11 cellular contexts compared by ENCODE assay signal in the genomic region with DNA sequence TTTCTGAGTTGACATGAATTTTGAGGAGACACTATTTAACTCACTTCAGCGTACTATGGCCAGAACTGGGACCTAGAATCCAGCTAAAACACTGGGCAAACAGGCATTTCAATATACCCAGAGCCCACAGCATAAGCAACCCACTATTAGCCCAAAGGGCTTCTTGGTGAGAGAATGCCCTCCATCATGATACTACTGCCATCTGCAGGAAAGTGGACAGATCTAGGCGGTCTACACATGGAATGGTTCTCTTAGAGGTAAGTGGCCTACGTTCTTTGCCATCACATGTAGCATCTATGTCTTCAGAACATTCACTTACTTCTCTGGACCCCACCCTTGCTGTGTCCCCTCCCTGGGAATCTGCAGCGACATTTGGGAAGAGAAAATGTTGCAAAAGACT.
DNase-seq lines count a peak whose midpoint lies in the region; ATAC-seq and TF ChIP-seq lines count a peak whose summit lies in the region.
"Had no signal": no experiment of that assay in that cellular context is flagged by ENCODE, and none has a peak within 500 bp of the region (broad histone marks: within the 10 kb centered on the region; RNA-seq: fewer than 3 reads in every experiment).

No MANE protein-coding gene starts in this region.

- no peak overlapping the region for H3K4me3 Mint-ChIP-seq in natural killer cell treated with Interleukin-12 subunit alpha and Interleukin-12 subunit beta and Interleukin-15 and Interleukin-18, amount 100 ng/mL, for 72 hours

- no peak overlapping the region for H3K4ac ChIP-seq in mesendoderm (ENCODE audit: low read depth, low read length)

- H4K5ac ChIP-seq in mesendoderm (ENCODE audit: low read length): no peak overlapping the region

- no peaks in the 10 kb centered on the region for H4K20me1 ChIP-seq in Karpas-422 (ENCODE audit: insufficient read depth, low read depth, low read length)

- no peaks in the 10 kb centered on the region for H3K27me3 ChIP-seq in Karpas-422 (ENCODE audit: low read length)
- no peaks in the 10 kb centered on the region for H3K27me3 ChIP-seq in mesendoderm (ENCODE audit: insufficient read depth, low read length, poor library complexity)

- H3K4me1 ChIP-seq in Karpas-422 (ENCODE audit: low read length) (no peaks in the 10 kb centered on the region), mesendoderm (ENCODE audit: control insufficient read depth, low read depth, low read length) (no peaks in the 10 kb centered on the region), mucosa of descending colon (ENCODE audit: low read depth) (no peaks in the 10 kb centered on the region)

- no peak overlapping the region for H2BK15ac ChIP-seq in mesendoderm (replicated peaks; ENCODE audit: low read depth)

- DNase-seq in NCI-H1436 (lab: John Stamatoyannopoulos, UW): peak; percentile 3
- DNase-seq in NCI-H1436 treated with DMSO at 0.1 percent for 48 hours (lab: John Stamatoyannopoulos, UW): no peak
- peak; percentile 76 for DNase-seq in Karpas-422
- peak; percentile 38 for DNase-seq in dermis blood vessel endothelial cell
- peak; percentile 65 for DNase-seq in mesendoderm
- no peak for DNase-seq in natural killer cell treated with Interleukin-12 subunit alpha and Interleukin-12 subunit beta and Interleukin-15 and Interleukin-18, amount 100 ng/mL, for 72 hours (ENCODE audit: low spot score)
- no peak for DNase-seq in mucosa of descending colon
- DNase-seq: effector memory CD4-positive, alpha-beta T cell; NCI-H187; T1000 had no signal

- intact Hi-C loops in mucosa of descending colon (cut with DNase I, micrococcal nuclease): no loop called here

- H3K9me2 ChIP-seq in Karpas-422 (replicated peaks; ENCODE audit: insufficient read depth, low read length): no peaks in the 10 kb centered on the region

- WGBS in mesendoderm (ENCODE audit: extremely low coverage, insufficient coverage, low lambda C conversion rate): no CpG with 5 or more reads among the region's 4 CpGs

- no peak overlapping the region for H3K9ac ChIP-seq in Karpas-422 (ENCODE audit: low read length)
- H3K9ac ChIP-seq in mesendoderm (ENCODE audit: low read length): no peak overlapping the region

- H3K27me3 Mint-ChIP-seq in natural killer cell treated with Interleukin-12 subunit alpha and Interleukin-12 subunit beta and Interleukin-15 and Interleukin-18, amount 100 ng/mL, for 72 hours: no peaks in the 10 kb centered on the region

- no peak overlapping the region for H2BK5ac ChIP-seq in mesendoderm (ENCODE audit: low read length)

- no peak overlapping the region for H3K4me2 ChIP-seq in Karpas-422 (ENCODE audit: low read depth, low read length, poor library complexity, severe bottlenecking)
- H3K4me2 ChIP-seq in mesendoderm (ENCODE audit: low read length): no peak overlapping the region

- no peaks in the 10 kb centered on the region for H3K9me3 ChIP-seq in Karpas-422 (ENCODE audit: low read length)
- H3K9me3 ChIP-seq in mucosa of descending colon: no peaks in the 10 kb centered on the region

- no peaks in the 10 kb centered on the region for H3K36me3 ChIP-seq in Karpas-422 (ENCODE audit: insufficient read depth, low read length)
- no peaks in the 10 kb centered on the region for H3K36me3 ChIP-seq in mesendoderm (ENCODE audit: control insufficient read depth, insufficient read depth, low read length)
- no peaks in the 10 kb centered on the region for H3K36me3 ChIP-seq in mucosa of descending colon (ENCODE audit: low read depth)

- no peak overlapping the region for H2BK120ac ChIP-seq in mesendoderm (ENCODE audit: low read depth, low read length)

- TF ChIP-seq CTCF in mucosa of descending colon (IDR thresholded peaks at IDR 0.05): no peak

- no peak overlapping the region for H3K18ac ChIP-seq in mesendoderm (ENCODE audit: low read length)

- no peak overlapping the region for H3K56ac ChIP-seq in mesendoderm (ENCODE audit: low read length)

- no peak overlapping the region for H3K27ac Mint-ChIP-seq in natural killer cell treated with Interleukin-12 subunit alpha and Interleukin-12 subunit beta and Interleukin-15 and Interleukin-18, amount 100 ng/mL, for 72 hours

- no peaks in the 10 kb centered on the region for H3K79me1 ChIP-seq in mesendoderm (ENCODE audit: low read length)

- H3K4me3 ChIP-seq in Karpas-422 (ENCODE audit: low read length) (no peak overlapping the region), mesendoderm (ENCODE audit: low read length) (no peak overlapping the region), mucosa of descending colon (no peak overlapping the region)

- no peak for ATAC-seq in natural killer cell treated with Interleukin-12 subunit alpha and Interleukin-12 subunit beta and Interleukin-15 and Interleukin-18, amount 100 ng/mL, for 72 hours
- ATAC-seq in mucosa of descending colon (no peak), esophagus mucosa (no peak)

- H3K79me2 ChIP-seq in Karpas-422 (ENCODE audit: low read length) (no peaks in the 10 kb centered on the region), mesendoderm (ENCODE audit: control insufficient read depth, insufficient read depth, low read length) (no peaks in the 10 kb centered on the region)

- no peak overlapping the region for H4K8ac ChIP-seq in mesendoderm (ENCODE audit: low read depth, low read length)

- peaks cover 4% of the 10 kb centered on the region for H3K36me3 Mint-ChIP-seq in natural killer cell treated with Interleukin-12 subunit alpha and Interleukin-12 subunit beta and Interleukin-15 and Interleukin-18, amount 100 ng/mL, for 72 hours

- no peak overlapping the region for H2AFZ ChIP-seq in Karpas-422 (ENCODE audit: low read length)

- H2AK5ac ChIP-seq in mesendoderm (ENCODE audit: low read length): no peak overlapping the region

- peaks cover 7% of the 10 kb centered on the region for H3K9me3 Mint-ChIP-seq in natural killer cell treated with Interleukin-12 subunit alpha and Interleukin-12 subunit beta and Interleukin-15 and Interleukin-18, amount 100 ng/mL, for 72 hours

- H3K4me1 Mint-ChIP-seq in natural killer cell treated with Interleukin-12 subunit alpha and Interleukin-12 subunit beta and Interleukin-15 and Interleukin-18, amount 100 ng/mL, for 72 hours (ENCODE audit: low read depth in 2 of 2): no peaks in the 10 kb centered on the region

- H3K23ac ChIP-seq in mesendoderm (ENCODE audit: low read length): no peak overlapping the region

- H3K27ac ChIP-seq in Karpas-422 (ENCODE audit: low read length): no peak overlapping the region
- H3K27ac ChIP-seq in mesendoderm (ENCODE audit: low read depth, low read length): no peak overlapping the region

Comparison
In these comparisons a context has a peak if more than half of its experiments do, and no peak if none do; other contexts are left out.
1. DNase-seq: peak in NCI-H1436 (single experiment), Karpas-422 (single experiment), dermis blood vessel endothelial cell (single experiment) and mesendoderm (single experiment); none in NCI-H1436 treated with DMSO at 0.1 percent for 48 hours (single experiment), natural killer cell treated with Interleukin-12 subunit alpha and Interleukin-12 subunit beta and Interleukin-15 and Interleukin-18, amount 100 ng/mL, for 72 hours (single experiment) and mucosa of descending colon (0 of 3).